In the genomic region with DNA sequence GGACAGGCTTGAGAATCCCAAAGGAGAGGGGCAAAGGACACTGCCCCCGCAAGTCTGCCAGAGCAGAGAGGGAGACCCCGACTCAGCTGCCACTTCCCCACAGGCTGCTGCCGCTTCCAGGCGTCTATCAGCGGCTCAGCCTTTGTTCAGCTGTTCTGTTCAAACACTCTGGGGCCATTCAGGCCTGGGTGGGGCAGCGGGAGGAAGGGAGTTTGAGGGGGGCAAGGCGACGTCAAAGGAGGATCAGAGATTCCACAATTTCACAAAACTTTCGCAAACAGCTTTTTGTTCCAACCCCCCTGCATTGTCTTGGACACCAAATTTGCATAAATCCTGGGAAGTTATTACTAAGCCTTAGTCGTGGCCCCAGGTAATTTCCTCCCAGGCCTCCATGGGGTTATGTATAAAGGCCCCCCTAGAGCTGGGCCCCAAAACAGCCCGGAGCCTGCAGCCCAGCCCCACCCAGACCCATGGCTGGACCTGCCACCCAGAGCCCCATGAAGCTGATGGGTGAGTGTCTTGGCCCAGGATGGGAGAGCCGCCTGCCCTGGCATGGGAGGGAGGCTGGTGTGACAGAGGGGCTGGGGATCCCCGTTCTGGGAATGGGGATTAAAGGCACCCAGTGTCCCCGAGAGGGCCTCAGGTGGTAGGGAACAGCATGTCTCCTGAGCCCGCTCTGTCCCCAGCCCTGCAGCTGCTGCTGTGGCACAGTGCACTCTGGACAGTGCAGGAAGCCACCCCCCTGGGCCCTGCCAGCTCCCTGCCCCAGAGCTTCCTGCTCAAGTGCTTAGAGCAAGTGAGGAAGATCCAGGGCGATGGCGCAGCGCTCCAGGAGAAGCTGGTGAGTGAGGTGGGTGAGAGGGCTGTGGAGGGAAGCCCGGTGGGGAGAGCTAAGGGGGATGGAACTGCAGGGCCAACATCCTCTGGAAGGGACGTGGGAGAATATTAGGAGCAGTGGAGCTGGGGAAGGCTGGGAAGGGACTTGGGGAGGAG, we compare ENCODE assay signal across 12 cellular contexts. TPM values are rescaled to one million over a fixed set of nuclear protein-coding genes. Genes with fewer than 3 reads are reported as not detected.
DNase-seq lines count a peak whose midpoint lies in the region; ATAC-seq lines count a peak whose summit lies in the region.
"Had no signal": no experiment of that assay in that cellular context is flagged by ENCODE, and none has a peak within 500 bp of the region (broad histone marks: within the 10 kb centered on the region; RNA-seq: fewer than 3 reads in every experiment).

A gene with protein sequence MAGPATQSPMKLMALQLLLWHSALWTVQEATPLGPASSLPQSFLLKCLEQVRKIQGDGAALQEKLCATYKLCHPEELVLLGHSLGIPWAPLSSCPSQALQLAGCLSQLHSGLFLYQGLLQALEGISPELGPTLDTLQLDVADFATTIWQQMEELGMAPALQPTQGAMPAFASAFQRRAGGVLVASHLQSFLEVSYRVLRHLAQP (plus strand): TSS at position 436 of the 993 bp plus-strand sequence. CDS start 35 bp downstream, at position 471.

- no peak for ATAC-seq in GM18861 (IDR thresholded peaks at IDR 0.05; ENCODE audit: unreplicated experiment)

- DNase-seq in COLO668 (lab: John Stamatoyannopoulos, UW; ENCODE audit: unreplicated experiment) (peak; percentile 33), NCI-H1092 treated with DMSO at 0.1 percent for 48 hours (lab: John Stamatoyannopoulos, UW) (peak; percentile 27), dermis blood vessel endothelial cell (peak; percentile 54), mesenteric fat pad (ENCODE audit: low spot score) (no peak), 8988T (no peak), kidney glomerular epithelial cell (lab: John Stamatoyannopoulos, UW) (no peak), inferior parietal cortex (ENCODE audit: extremely low spot score) (no peak)
- DNase-seq: activated effector memory CD4-positive, alpha-beta T cell treated with Interleukin-2 at 50 U/mL for 16 hours; CD4-positive, alpha-beta T cell; dorsolateral prefrontal cortex had no signal

RNA-seq across cellular contexts. Expression of the gene that starts here (rescaled TPM):
- total RNA-seq in dermis blood vessel endothelial cell, result 0.17 and 2.4 TPM in 2 replicates
- total RNA-seq in mesenteric fat pad, result 35.9 TPM
- total RNA-seq: CD4-positive, alpha-beta T cell; OCI-LY7 had no signal

Comparison
In these comparisons a context has a peak if more than half of its experiments do, and no peak if none do; other contexts are left out.
1. RNA of the gene that starts here (total RNA-seq): 35.9 TPM in mesenteric fat pad (single experiment); 0.17 to 2.4 TPM in dermis blood vessel endothelial cell; every median in the first group is over 10 times any median in the second.
2. DNase-seq: peak in COLO668 (single experiment), NCI-H1092 treated with DMSO at 0.1 percent for 48 hours (single experiment) and dermis blood vessel endothelial cell (single experiment); none in mesenteric fat pad (single experiment), 8988T (single experiment), kidney glomerular epithelial cell (single experiment) and inferior parietal cortex (single experiment).